ENCODE assay signal across 20 cellular contexts in the genomic region with DNA sequence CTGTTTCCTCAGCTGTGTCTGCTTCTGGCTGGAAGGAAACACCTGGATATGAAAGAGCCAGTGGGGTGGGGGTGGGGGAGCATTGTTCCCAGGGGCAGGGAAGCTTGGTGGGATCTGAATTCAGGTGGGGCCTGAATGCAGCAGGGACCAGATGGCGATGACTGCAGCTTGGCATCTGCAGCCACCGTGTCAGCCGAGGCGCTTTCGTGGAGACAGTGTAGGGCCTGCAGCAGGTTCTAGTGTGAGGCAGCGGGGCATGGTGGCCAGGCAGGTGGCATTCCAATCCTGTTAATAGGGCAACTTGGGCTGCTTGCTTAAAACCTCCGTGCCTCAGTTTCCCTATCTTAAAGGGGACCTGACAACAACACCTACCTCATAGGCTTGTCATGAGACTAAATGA. TPM values are rescaled to one million over a fixed set of nuclear protein-coding genes. Genes with fewer than 3 reads are reported as not detected.
DNase-seq lines count a peak whose midpoint lies in the region; ATAC-seq and TF ChIP-seq lines count a peak whose summit lies in the region.
"Had no signal": no experiment of that assay in that cellular context is flagged by ENCODE, and none has a peak within 500 bp of the region (broad histone marks: within the 10 kb centered on the region; RNA-seq: fewer than 3 reads in every experiment).

No MANE protein-coding gene starts in this region.

- intact Hi-C loops in left ventricle myocardium inferior (cut with micrococcal nuclease) = no loop called here
- intact Hi-C loops in Right ventricle myocardium superior (cut with DNase I) = no loop called here

- no peaks in the 10 kb centered on the region for H3K9me3 ChIP-seq in left ventricle myocardium inferior (replicated peaks)
- H3K9me3 ChIP-seq in effector memory CD4-positive, alpha-beta T cell (ENCODE audit: control insufficient read depth, low read length) = no peaks in the 10 kb centered on the region

- H3K36me3 ChIP-seq in left ventricle myocardium inferior = no peaks in the 10 kb centered on the region
- H3K36me3 ChIP-seq in effector memory CD4-positive, alpha-beta T cell (ENCODE audit: control insufficient read depth, insufficient read depth, low read length) = no peaks in the 10 kb centered on the region

- no peaks in the 10 kb centered on the region for H3K27me3 ChIP-seq in left ventricle myocardium inferior (ENCODE audit: low read depth)
- H3K27me3 ChIP-seq in effector memory CD4-positive, alpha-beta T cell (replicated peaks; ENCODE audit: control insufficient read depth, insufficient read depth, low read length, poor library complexity, severe bottlenecking) = no peaks in the 10 kb centered on the region

- H3K27ac ChIP-seq in left ventricle myocardium inferior (replicated peaks) = no peak overlapping the region
- no peak overlapping the region for H3K27ac ChIP-seq in effector memory CD4-positive, alpha-beta T cell (ENCODE audit: insufficient read depth, low read length, poor library complexity, severe bottlenecking)
- H3K27ac ChIP-seq: C4-2B had no signal

- ATAC-seq in Right ventricle myocardium superior (ENCODE audit: poor library complexity) (no peak), GM18858 (IDR thresholded peaks at IDR 0.05; ENCODE audit: unreplicated experiment) (no peak), GM19324 (IDR thresholded peaks at IDR 0.05; ENCODE audit: low FRiP score, unreplicated experiment) (no peak)
- ATAC-seq: K562 had no signal

- peak; percentile 7 for DNase-seq in activated CD4-positive, CD25-positive, alpha-beta regulatory T cell treated with anti-CD3 and anti-CD28 coated beads, Interleukin-2, amount 50 U/mL, for 72 hours
- DNase-seq in activated CD4-positive, CD25-positive, alpha-beta regulatory T cell (lab: John Stamatoyannopoulos, UW) = no peak
- no peak for DNase-seq in left ventricle myocardium inferior
- DNase-seq in Right ventricle myocardium superior = no peak
- DNase-seq in dermis blood vessel endothelial cell = peak; percentile 11
- DNase-seq in effector memory CD4-positive, alpha-beta T cell = no peak
- DNase-seq: 8988T, GOT3, NCI-H1048, NCI-H146, NCI-H2107, NCI-H345, NCI-H526 treated with DMSO at 0.1 percent for 48 hours, RPMI8226 had no signal

- peak overlapping the region; percentile 9 for H3K4me3 ChIP-seq in left ventricle myocardium inferior
- no peak overlapping the region for H3K4me3 ChIP-seq in effector memory CD4-positive, alpha-beta T cell (ENCODE audit: insufficient read depth, low read depth, low read length, poor library complexity, severe bottlenecking)
- H3K4me3 ChIP-seq: K562 had no signal

- H3K4me1 ChIP-seq in left ventricle myocardium inferior = peaks cover 3% of the 10 kb centered on the region
- H3K4me1 ChIP-seq in effector memory CD4-positive, alpha-beta T cell (ENCODE audit: control insufficient read depth, insufficient read depth, low read length, poor library complexity, severe bottlenecking) = no peaks in the 10 kb centered on the region

- no peak for TF ChIP-seq CTCF in left ventricle myocardium inferior (IDR thresholded peaks at IDR 0.05; ENCODE audit: borderline replicate concordance)

RNA-seq across cellular contexts. Expression of a gene that starts 1.7 kb away (rescaled TPM):
- total RNA-seq in left ventricle myocardium inferior = 1.2 TPM
- 0.78 TPM for total RNA-seq in Right ventricle myocardium superior
- not detected in 2 replicates for total RNA-seq in dermis blood vessel endothelial cell
- total RNA-seq: M059J, OCI-LY7 had no signal

Comparison
In these comparisons a context has a peak if more than half of its experiments do, and no peak if none do; other contexts are left out.
1. DNase-seq: peak in activated CD4-positive, CD25-positive, alpha-beta regulatory T cell treated with anti-CD3 and anti-CD28 coated beads, Interleukin-2, amount 50 U/mL, for 72 hours (single experiment) and dermis blood vessel endothelial cell (single experiment); none in activated CD4-positive, CD25-positive, alpha-beta regulatory T cell (0 of 4), left ventricle myocardium inferior (single experiment), Right ventricle myocardium superior (single experiment) and effector memory CD4-positive, alpha-beta T cell (0 of 3).